In the genomic region with DNA sequence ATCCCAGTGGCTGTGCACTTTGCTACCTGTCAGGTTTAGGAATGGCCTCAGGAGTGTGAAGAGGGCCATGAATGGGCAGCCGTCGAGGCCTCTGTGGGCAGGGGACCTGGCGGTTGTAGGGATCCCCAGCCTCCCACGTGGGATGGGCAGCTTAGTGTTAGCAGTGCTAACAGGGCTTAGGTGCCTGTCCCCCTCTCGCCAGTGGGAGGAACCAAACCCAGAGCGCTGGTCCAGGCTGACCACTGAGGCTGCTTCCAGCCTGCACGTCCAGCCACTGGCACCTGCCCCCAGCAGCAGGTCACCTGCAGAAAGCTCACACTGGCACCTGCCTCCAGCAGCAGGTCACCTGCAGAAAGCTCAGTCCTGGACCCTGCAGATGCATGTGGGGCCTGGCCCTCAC, we compare ENCODE assay signal across 34 cellular contexts.
"Had no signal": no experiment of that assay in that cellular context is flagged by ENCODE, and none has a peak within 500 bp of the region (broad histone marks: within the 10 kb centered on the region; RNA-seq: fewer than 3 reads in every experiment).

No MANE protein-coding gene starts in this region.

- H3K4me3 Mint-ChIP-seq: activated CD4-positive, alpha-beta memory T cell treated with anti-CD3 and anti-CD28 coated beads, Interleukin-2, amount 10 ng/mL, durations not matched to agents 7 days and 5 days; activated CD4-positive, alpha-beta T cell treated with anti-CD3 and anti-CD28 coated beads, Interleukin-2, amount 10 ng/mL, durations not matched to agents 7 days and 5 days; activated naive CD4-positive, alpha-beta T cell treated with anti-CD3 and anti-CD28 coated beads, Interleukin-2, amount 10 ng/mL, durations not matched to agents 7 days and 5 days; activated naive CD8-positive, alpha-beta T cell treated with anti-CD3 and anti-CD28 coated beads, Interleukin-2, amount 10 ng/mL, durations not matched to agents 7 days and 5 days; activated T-cell treated with anti-CD3 and anti-CD28 coated beads, Interleukin-2, amount 50 U/mL, for 24 hours; activated T-cell treated with anti-CD3 and anti-CD28 coated beads, Interleukin-2, amount 50 U/mL, for 72 hours; brain; dendritic cell treated with granulocyte-macrophage colony-stimulating factor and Interleukin-4, amounts not matched to agents 40 ng/mL and 50 ng/mL, for 4 days; endodermal cell; T-helper 17 cell; T-helper 2 cell treated with Interferon-gamma antibody and Interleukin-4, amounts not matched to agents 5 μg/mL and 100 μg/mL, for 36 hours; WTC11 had no signal

- H3K27ac Mint-ChIP-seq: activated CD4-positive, alpha-beta memory T cell treated with anti-CD3 and anti-CD28 coated beads, Interleukin-2, amount 10 ng/mL, durations not matched to agents 7 days and 5 days; activated CD4-positive, alpha-beta T cell treated with anti-CD3 and anti-CD28 coated beads, Interleukin-2, amount 10 ng/mL, durations not matched to agents 7 days and 5 days; activated naive CD4-positive, alpha-beta T cell treated with anti-CD3 and anti-CD28 coated beads, Interleukin-2, amount 10 ng/mL, durations not matched to agents 7 days and 5 days; activated naive CD4-positive, alpha-beta T cell treated with anti-CD3 and anti-CD28 coated beads, Interleukin-2, amount 50 U/mL, for 72 hours; activated naive CD8-positive, alpha-beta T cell treated with anti-CD3 and anti-CD28 coated beads, Interleukin-2, amount 10 ng/mL, durations not matched to agents 7 days and 5 days; activated T-cell treated with anti-CD3 and anti-CD28 coated beads, Interleukin-2, amount 50 U/mL, for 24 hours; activated T-cell treated with anti-CD3 and anti-CD28 coated beads, Interleukin-2, amount 50 U/mL, for 72 hours; dendritic cell treated with granulocyte-macrophage colony-stimulating factor and Interleukin-4, amounts not matched to agents 40 ng/mL and 50 ng/mL, for 4 days; endodermal cell; T-helper 17 cell; T-helper 2 cell treated with Interferon-gamma antibody and Interleukin-4, amounts not matched to agents 5 μg/mL and 100 μg/mL, for 36 hours; WTC11 had no signal

- H3K36me3 ChIP-seq: ascending aorta, breast epithelium, cardiac muscle cell, esophagus muscularis mucosa, gastrocnemius medialis had no signal

- H3K27ac ChIP-seq: ascending aorta, breast epithelium, cardiac muscle cell, coronary artery, esophagus muscularis mucosa, foreskin keratinocyte, gastrocnemius medialis had no signal

- H3K36me3 Mint-ChIP-seq: activated naive CD4-positive, alpha-beta T cell treated with anti-CD3 and anti-CD28 coated beads, Interleukin-2, amount 10 ng/mL, durations not matched to agents 7 days and 5 days; activated naive CD4-positive, alpha-beta T cell treated with anti-CD3 and anti-CD28 coated beads, Interleukin-2, amount 50 U/mL, for 72 hours; activated naive CD8-positive, alpha-beta T cell treated with anti-CD3 and anti-CD28 coated beads, Interleukin-2, amount 10 ng/mL, durations not matched to agents 7 days and 5 days; brain; WTC11 had no signal

- H3K27me3 ChIP-seq: ascending aorta, breast epithelium, cardiac muscle cell, dorsolateral prefrontal cortex, esophagus muscularis mucosa, foreskin keratinocyte, gastrocnemius medialis had no signal

- H3K4me1 Mint-ChIP-seq: activated CD4-positive, alpha-beta memory T cell treated with anti-CD3 and anti-CD28 coated beads, Interleukin-2, amount 10 ng/mL, durations not matched to agents 7 days and 5 days; activated CD4-positive, alpha-beta T cell treated with anti-CD3 and anti-CD28 coated beads, Interleukin-2, amount 10 ng/mL, durations not matched to agents 7 days and 5 days; activated naive CD4-positive, alpha-beta T cell treated with anti-CD3 and anti-CD28 coated beads, Interleukin-2, amount 10 ng/mL, durations not matched to agents 7 days and 5 days; activated naive CD8-positive, alpha-beta T cell treated with anti-CD3 and anti-CD28 coated beads, Interleukin-2, amount 10 ng/mL, durations not matched to agents 7 days and 5 days; endodermal cell; T-helper 17 cell had no signal

- H3K9me3 ChIP-seq: ascending aorta, breast epithelium, esophagus muscularis mucosa, gastrocnemius medialis had no signal

- ATAC-seq: activated naive CD4-positive, alpha-beta T cell treated with anti-CD3 and anti-CD28 coated beads, Interleukin-2, amount 50 U/mL, for 72 hours; activated T-cell treated with anti-CD3 and anti-CD28 coated beads, Interleukin-2, amount 50 U/mL, for 72 hours; foreskin keratinocyte; gastrocnemius medialis; T-helper 17 cell had no signal

- H3K9me3 Mint-ChIP-seq: activated CD4-positive, alpha-beta memory T cell treated with anti-CD3 and anti-CD28 coated beads, Interleukin-2, amount 10 ng/mL, durations not matched to agents 7 days and 5 days; activated CD4-positive, alpha-beta T cell treated with anti-CD3 and anti-CD28 coated beads, Interleukin-2, amount 10 ng/mL, durations not matched to agents 7 days and 5 days; activated naive CD4-positive, alpha-beta T cell treated with anti-CD3 and anti-CD28 coated beads, Interleukin-2, amount 10 ng/mL, durations not matched to agents 7 days and 5 days; activated naive CD4-positive, alpha-beta T cell treated with anti-CD3 and anti-CD28 coated beads, Interleukin-2, amount 50 U/mL, for 72 hours; activated naive CD8-positive, alpha-beta T cell treated with anti-CD3 and anti-CD28 coated beads, Interleukin-2, amount 10 ng/mL, durations not matched to agents 7 days and 5 days; activated T-cell treated with anti-CD3 and anti-CD28 coated beads, Interleukin-2, amount 50 U/mL, for 24 hours; activated T-cell treated with anti-CD3 and anti-CD28 coated beads, Interleukin-2, amount 50 U/mL, for 72 hours; dendritic cell treated with granulocyte-macrophage colony-stimulating factor and Interleukin-4, amounts not matched to agents 40 ng/mL and 50 ng/mL, for 4 days; endodermal cell; T-helper 2 cell treated with Interferon-gamma antibody and Interleukin-4, amounts not matched to agents 5 μg/mL and 100 μg/mL, for 36 hours; WTC11 had no signal

- H3K27me3 Mint-ChIP-seq: activated CD4-positive, alpha-beta memory T cell treated with anti-CD3 and anti-CD28 coated beads, Interleukin-2, amount 10 ng/mL, durations not matched to agents 7 days and 5 days; activated CD4-positive, alpha-beta T cell treated with anti-CD3 and anti-CD28 coated beads, Interleukin-2, amount 10 ng/mL, durations not matched to agents 7 days and 5 days had no signal

- DNase-seq: activated CD4-positive, alpha-beta memory T cell treated with anti-CD3 and anti-CD28 coated beads, Interleukin-2, amount 10 ng/mL, durations not matched to agents 7 days and 5 days; activated CD4-positive, alpha-beta T cell treated with anti-CD3 and anti-CD28 coated beads for 1 hour; activated CD4-positive, alpha-beta T cell treated with anti-CD3 and anti-CD28 coated beads for 4 hours; activated CD4-positive, alpha-beta T cell treated with anti-CD3 and anti-CD28 coated beads, Interleukin-2, amount 10 ng/mL, durations not matched to agents 7 days and 5 days; activated CD4-positive, alpha-beta T cell treated with anti-CD3 and anti-CD28 coated beads, Interleukin-2, amount 50 U/mL, for 4 hours; activated CD8-positive, alpha-beta memory T cell treated with anti-CD3 and anti-CD28 coated beads, Interleukin-2, amount 50 U/mL, for 48 hours; activated gamma-delta T cell; activated naive CD4-positive, alpha-beta T cell; activated naive CD4-positive, alpha-beta T cell treated with anti-CD3 and anti-CD28 coated beads, Interleukin-2, amount 10 ng/mL, durations not matched to agents 7 days and 5 days; activated naive CD8-positive, alpha-beta T cell treated with anti-CD3 and anti-CD28 coated beads, Interleukin-2, amount 10 ng/mL, durations not matched to agents 7 days and 5 days; activated T-cell treated with anti-CD3 and anti-CD28 coated beads for 4 hours; activated T-cell treated with anti-CD3 and anti-CD28 coated beads, Interleukin-2, amount 50 U/mL, for 24 hours; activated T-cell treated with anti-CD3 and anti-CD28 coated beads, Interleukin-2, amount 50 U/mL, for 72 hours; central memory CD4-positive, alpha-beta T cell; cerebellar nuclear complex; dorsolateral prefrontal cortex; effector memory CD4-positive, alpha-beta T cell; endodermal cell; erythroblast; foreskin keratinocyte; gastrocnemius medialis; hippocampal formation; T-helper 17 cell; T1000 had no signal

- H3K4me3 ChIP-seq: ascending aorta, breast epithelium, cardiac muscle cell, coronary artery, dorsolateral prefrontal cortex, esophagus muscularis mucosa, gastrocnemius medialis had no signal

- H3K4me1 ChIP-seq: ascending aorta, breast epithelium, foreskin keratinocyte had no signal
